ENCODE assay signal across 33 cellular contexts in genomic region chr6:79094938-79095337, GRCh38.
"Had no signal": no experiment of that assay in that cellular context is flagged by ENCODE, and none has a peak within 500 bp of the region (broad histone marks: within the 10 kb centered on the region; RNA-seq: fewer than 3 reads in every experiment).

No MANE protein-coding gene starts in this region.

- H3K27ac ChIP-seq: Peyer's patch, SJSA1 had no signal

- H3K4me1 ChIP-seq: Peyer's patch, SJSA1 had no signal

- H3K4me3 ChIP-seq: Peyer's patch, SJSA1 had no signal

- H3K36me3 ChIP-seq: Peyer's patch, SJSA1 had no signal

- DNase-seq: activated B cell treated with CpG ODN at 0.5 μM for 24 hours; activated CD4-positive, alpha-beta memory T cell treated with anti-CD3 and anti-CD28 coated beads for 36 hours; activated CD4-positive, alpha-beta T cell treated with anti-CD3 and anti-CD28 coated beads for 4 hours; activated CD4-positive, alpha-beta T cell treated with anti-CD3 and anti-CD28 coated beads, Interleukin-2, amount 50 U/mL, for 1 hour; activated CD4-positive, CD25-positive, alpha-beta regulatory T cell treated with anti-CD3 and anti-CD28 coated beads, Interleukin-2, amount 50 U/mL, for 72 hours; activated CD8-positive, alpha-beta memory T cell treated with anti-CD3 and anti-CD28 coated beads for 24 hours; activated CD8-positive, alpha-beta memory T cell treated with anti-CD3 and anti-CD28 coated beads, Interleukin-2, amount 10 ng/mL, durations not matched to agents 7 days and 5 days; activated CD8-positive, alpha-beta memory T cell treated with anti-CD3 and anti-CD28 coated beads, Interleukin-2, amount 50 U/mL, for 48 hours; activated effector memory CD4-positive, alpha-beta T cell treated with Interleukin-2 at 50 U/mL for 16 hours; activated naive CD4-positive, alpha-beta T cell treated with anti-CD3 and anti-CD28 coated beads, Interleukin-2, amount 10 ng/mL, durations not matched to agents 7 days and 5 days; activated naive CD8-positive, alpha-beta T cell treated with anti-CD3 and anti-CD28 coated beads, Interleukin-2, amount 50 U/mL, for 24 hours; activated T-cell treated with anti-CD3 and anti-CD28 coated beads, Interleukin-2, amount 50 U/mL, for 48 hours; anterior cingulate cortex; caudate nucleus; cerebellar nuclear complex; MV-4-11; NCI-H1092; NCI-H146; NCI-H187; NCI-H2029 treated with DMSO at 0.1 percent for 48 hours; NCI-H2107; NCI-H2171; NCI-H2227 treated with DMSO at 0.1 percent for 48 hours; NCI-H446; NCI-H510A treated with DMSO at 0.1 percent for 48 hours; NCI-H526 treated with DMSO at 0.1 percent for 48 hours; NCI-H82; PC-3; Peyer's patch; RPMI8226; SHP77 treated with DMSO at 0.1 percent for 48 hours; SK-N-SH had no signal

- H3K9ac ChIP-seq: SK-N-SH had no signal

- H3K4me2 ChIP-seq: SK-N-SH had no signal

- H3K9me3 ChIP-seq: Peyer's patch, SJSA1, SK-N-SH had no signal

- H3K27me3 ChIP-seq: Peyer's patch, SJSA1 had no signal

- ATAC-seq: activated CD8-positive, alpha-beta memory T cell treated with anti-CD3 and anti-CD28 coated beads, Interleukin-2, amount 10 ng/mL, durations not matched to agents 7 days and 5 days; activated naive CD8-positive, alpha-beta T cell treated with anti-CD3 and anti-CD28 coated beads, Interleukin-2, amount 50 U/mL, for 24 hours; PC-3 had no signal
